ENCODE assay signal across 1 cellular context in genomic region chr12:131290255-131290959, GRCh38.
TF ChIP-seq lines count a peak whose summit lies in the region.

No MANE protein-coding gene starts in this region.

TF ChIP-seq in H1, 55 proteins besides CTCF, POLR2A, EP300 and RAD21:
- no peak for TF ChIP-seq SUZ12 (IDR thresholded peaks at IDR 0.05; ENCODE audit: low read length)
- TF ChIP-seq GTF2F1 (IDR thresholded peaks at IDR 0.05; ENCODE audit: borderline replicate concordance, low read depth, low read length) = no peak
- no peak for TF ChIP-seq RFX5 (IDR thresholded peaks at IDR 0.05; ENCODE audit: borderline replicate concordance, low read depth, low read length)
- no peak for TF ChIP-seq EZH2 (IDR thresholded peaks at IDR 0.05; ENCODE audit: low read depth, low read length, severe bottlenecking)
- no peak for TF ChIP-seq CEBPB (IDR thresholded peaks at IDR 0.05; ENCODE audit: low read depth, low read length)
- TF ChIP-seq POU5F1 (IDR thresholded peaks at IDR 0.05; ENCODE audit: low read depth, low read length) = no peak
- TF ChIP-seq TAF1 (IDR thresholded peaks at IDR 0.05; ENCODE audit: low read depth, low read length) = no peak
- no peak for TF ChIP-seq KDM5A (IDR thresholded peaks at IDR 0.05; ENCODE audit: low read length)
- TF ChIP-seq SIN3A (conservative IDR thresholded peaks at IDR 0.05 in 1 of 2, IDR thresholded peaks at IDR 0.05 in 1 of 2; ENCODE audit: low read depth in 1 of 2, low read length in 2 of 2) = no peak
- TF ChIP-seq SP4 (IDR thresholded peaks at IDR 0.05; ENCODE audit: low read length) = no peak
- TF ChIP-seq MAFK (IDR thresholded peaks at IDR 0.05; ENCODE audit: low read depth, low read length) = no peak
- no peak for TF ChIP-seq BRCA1 (IDR thresholded peaks at IDR 0.05; ENCODE audit: low read depth, low read length)
